In the genomic region with DNA sequence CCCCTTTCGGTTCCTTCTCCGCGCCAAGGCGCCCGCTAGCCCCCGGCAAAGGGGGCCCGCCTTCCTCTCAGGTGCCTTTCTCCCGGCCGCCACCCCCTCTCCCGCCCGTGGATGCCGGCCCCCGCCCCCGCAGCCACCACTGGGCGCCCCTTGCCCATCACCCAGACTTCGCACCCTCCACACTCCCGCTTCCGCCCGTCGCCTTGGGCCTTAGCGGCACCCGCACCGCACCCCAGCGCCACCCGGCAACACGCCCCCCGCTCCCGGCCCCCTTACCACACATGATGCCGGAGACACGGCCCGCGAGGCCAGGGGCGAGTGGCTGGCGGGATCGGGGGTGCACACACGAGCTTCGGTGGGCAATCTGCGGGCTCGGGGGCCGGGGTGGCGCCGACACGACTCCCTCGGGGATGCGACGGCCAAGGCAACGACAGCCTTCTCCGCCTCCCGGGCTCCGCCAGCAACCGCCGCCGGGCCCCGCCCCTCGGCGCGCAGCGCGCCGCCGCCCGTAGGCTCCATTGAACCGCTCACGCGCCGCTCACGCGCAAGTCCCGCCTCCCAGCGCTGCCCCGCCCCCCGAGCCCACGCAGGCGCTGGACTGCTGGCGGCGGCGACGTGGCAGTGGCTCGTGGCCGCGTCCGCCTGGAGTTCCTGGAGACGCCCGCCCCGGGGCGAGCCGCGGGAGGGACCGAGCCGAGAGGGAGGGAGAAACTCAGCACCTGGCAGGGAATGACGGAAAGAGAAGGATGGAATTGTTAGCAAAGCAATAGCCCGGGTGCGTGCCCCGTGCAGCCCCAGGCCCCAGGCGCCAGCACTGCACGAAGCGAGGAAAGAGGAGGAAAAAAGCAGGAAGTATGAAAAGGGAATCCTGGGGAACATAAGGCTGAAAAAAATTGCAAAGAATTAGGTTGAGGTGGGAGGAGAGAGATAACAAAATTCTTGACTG, we compare ENCODE assay signal across 8 cellular contexts.
DNase-seq lines count a peak whose midpoint lies in the region; ATAC-seq lines count a peak whose summit lies in the region.

Gene GFPT1, minus strand, starts transcription at position 439 of the 946 bp plus-strand sequence. Its CDS starts 156 bp downstream, at position 283.

- peak within 1 kb of the TSS; percentile 58 for H3K27ac ChIP-seq in caudate nucleus (ENCODE audit: low read depth, low read length)

- ATAC-seq in GM19023 (IDR thresholded peaks at IDR 0.05; ENCODE audit: unreplicated experiment) (peak; percentile 92), HG03196 (IDR thresholded peaks at IDR 0.05; ENCODE audit: unreplicated experiment) (peak; percentile 84)

- peak; percentile 96 for DNase-seq in AG08395 (ENCODE audit: low spot score)
- DNase-seq in NCI-H345 (lab: John Stamatoyannopoulos, UW), result peak; percentile 95
- DNase-seq in activated CD4-positive, CD25-positive, alpha-beta regulatory T cell (lab: John Stamatoyannopoulos, UW), result peak; percentile 81 to 93 (median 92)
- DNase-seq in caudate nucleus (lab: John Stamatoyannopoulos, UW), result peak in 60 of 61 donors; percentile 15 to 94 (median 86)
- DNase-seq in iris pigment epithelial cell (ENCODE audit: low read depth), result peak; percentile 95
- DNase-seq in stimulated activated CD4-positive, alpha-beta T cell treated with anti-CD3 and anti-CD28 coated beads, Interleukin-12 subunit alpha, Interleukin-12 subunit beta, amount 100 ng/mL, for 24 hours (ENCODE audit: low read depth in 2 of 2), result peak; percentile 77 to 92

Comparison
In these comparisons a context has a peak if more than half of its experiments do, and no peak if none do; other contexts are left out.
1. Peak in every context shown above with its lines: DNase-seq, ATAC-seq and H3K27ac ChIP-seq.